ENCODE assay signal across 8 cellular contexts in genomic region chr3:66989860-66990696, GRCh38. TPM values are rescaled to one million over a fixed set of nuclear protein-coding genes. Genes with fewer than 3 reads are reported as not detected.
A peak's percentile ranks its signal among the peaks of the same experiment; 100 is the strongest.
DNase-seq lines count a peak whose midpoint lies in the region; ATAC-seq and TF ChIP-seq lines count a peak whose summit lies in the region.

No MANE protein-coding gene starts in this region.

- DNase-seq in AG09319 (ENCODE audit: extremely low read depth, low read depth) (no peak), OCI-M1 (lab: John Stamatoyannopoulos, UW) (peak; percentile 73), right lobe of liver (no peak), GF-D8 (lab: John Stamatoyannopoulos, UW) (no peak), immature natural killer cell (no peak), GDM1 (lab: John Stamatoyannopoulos, UW) (no peak)

- no peaks in the 10 kb centered on the region for H3K27me3 ChIP-seq in right lobe of liver

- no peak overlapping the region for H3K4me3 Mint-ChIP-seq in immature natural killer cell

- TF ChIP-seq CTCF in AG09319 (IDR thresholded peaks at IDR 0.05; ENCODE audit: low read depth, low read length) (peak; percentile 19), right lobe of liver (IDR thresholded peaks at IDR 0.05) (no peak)

- intact Hi-C loops in right lobe of liver (cut with DNase I), result no loop called here

- H3K27me3 Mint-ChIP-seq in immature natural killer cell (ENCODE audit: low read depth in 3 of 3), result peaks cover 0 to 11% (median 0%) of the 10 kb centered on the region in 3 donors

- no peaks in the 10 kb centered on the region for H3K36me3 Mint-ChIP-seq in immature natural killer cell

- H3K27ac Mint-ChIP-seq in immature natural killer cell, result no peak overlapping the region

- H3K36me3 ChIP-seq in right lobe of liver, result no peaks in the 10 kb centered on the region

- H3K9me3 Mint-ChIP-seq in immature natural killer cell, result no peaks in the 10 kb centered on the region

- peak overlapping the region in 1 of 3 donors; percentile 3 for H3K4me3 ChIP-seq in right lobe of liver

- H3K4me1 Mint-ChIP-seq in immature natural killer cell, result no peaks in the 10 kb centered on the region

- no peak for TF ChIP-seq POLR2A in right lobe of liver (IDR thresholded peaks at IDR 0.05)

- ATAC-seq in GM18517 (IDR thresholded peaks at IDR 0.05; ENCODE audit: unreplicated experiment) (peak; percentile 83), HG02884 (IDR thresholded peaks at IDR 0.05; ENCODE audit: unreplicated experiment) (peak; percentile 77), right lobe of liver (peak in 3 of 4 donors; percentile 17 to 23 (median 19))

- H3K27ac ChIP-seq in right lobe of liver, result no peak overlapping the region

- WGBS in right lobe of liver (ENCODE audit: insufficient coverage, low coverage, low lambda C conversion rate, missing lambda C conversion rate), result 68% methylated on average over 7 of the region's 7 CpGs

- H3K4me1 ChIP-seq in right lobe of liver, result no peaks in the 10 kb centered on the region

- no peaks in the 10 kb centered on the region for H3K9me3 ChIP-seq in right lobe of liver

RNA-seq across cellular contexts. Expression of gene KBTBD8, which starts 8.0 kb away (rescaled TPM):
- total RNA-seq in right lobe of liver, result 1 to 10 TPM in 4 of 6 experiments, under 1 TPM in 2; 0.50 to 2.2 (median 1.2) TPM
- 1 to 10 TPM; 2.8 to 4.0 (median 3.0) TPM for polyA plus RNA-seq in immature natural killer cell

Comparison
In these comparisons a context has a peak if more than half of its experiments do, and no peak if none do; other contexts are left out.
1. ATAC-seq: peak in every context shown above with its lines; median percentile 83 in GM18517; 77 in HG02884; 19 in right lobe of liver.